ENCODE assay signal across 22 cellular contexts in genomic region chr16:56222482-56222997, GRCh38. TPM values are rescaled to one million over a fixed set of nuclear protein-coding genes. Genes with fewer than 3 reads are reported as not detected.
DNase-seq lines count a peak whose midpoint lies in the region; ATAC-seq and TF ChIP-seq lines count a peak whose summit lies in the region.
"Had no signal": no experiment of that assay in that cellular context is flagged by ENCODE, and none has a peak within 500 bp of the region (broad histone marks: within the 10 kb centered on the region; RNA-seq: fewer than 3 reads in every experiment).

No MANE protein-coding gene starts in this region.

- H3K27ac Mint-ChIP-seq in activated T-helper 17 cell treated with anti-CD3 and anti-CD28 coated beads, Interleukin-2, amount 50 U/mL, for 72 hours, result no peak overlapping the region

- TF ChIP-seq CTCF in dorsolateral prefrontal cortex (IDR thresholded peaks at IDR 0.05 in 54 of 56, conservative IDR thresholded peaks at IDR 0.05 in 2 of 56; ENCODE audit: low read depth in 1 of 56, partially characterized antibody in 56 of 56), result no peak

- no peak for ATAC-seq in HG03520 (IDR thresholded peaks at IDR 0.05; ENCODE audit: unreplicated experiment)
- no peak for ATAC-seq in activated T-helper 17 cell treated with anti-CD3 and anti-CD28 coated beads, Interleukin-2, amount 50 U/mL, for 72 hours (replicated peaks)
- ATAC-seq: PC-3, SK-N-SH treated with all-trans-retinoic acid at 6 μM for 48 hours had no signal

- H3K4me3 ChIP-seq in dorsolateral prefrontal cortex, result peak overlapping the region in 4 of 59 donors; percentile 1 to 7 (median 4)
- H3K4me3 ChIP-seq: MG63 had no signal

- DNase-seq in G401 (ENCODE audit: low spot score) (peak; percentile 50), SK-N-DZ (ENCODE audit: low spot score) (peak; percentile 35), dorsolateral prefrontal cortex (peak in 2 of 10 donors; percentile 39 to 50), substantia nigra (lab: John Stamatoyannopoulos, UW) (peak in 1 of 49 donors; percentile 27), DMS114 treated with DMSO at 0.1 percent for 48 hours (lab: John Stamatoyannopoulos, UW; ENCODE audit: unreplicated experiment) (no peak)
- DNase-seq: HCEC 1CT; IMR-90; KG1; MG63; NCI-H1417; NCI-H1694; NCI-H2029 treated with DMSO at 0.1 percent for 48 hours; NCI-H2171; NCI-H226; NCI-H510A; NCI-H748 treated with DMSO at 0.1 percent for 48 hours; NK-92 treated with Interleukin-12 subunit alpha and Interleukin-12 subunit beta, amount 100 ng/mL, for 24 hours; PC-3 had no signal

- in situ Hi-C loops in G401 (cut with HindIII; ENCODE audit: low sequenced_read_pairs), result no loop called here

- peaks cover 26% of the 10 kb centered on the region for H3K4me1 Mint-ChIP-seq in activated T-helper 17 cell treated with anti-CD3 and anti-CD28 coated beads, Interleukin-2, amount 50 U/mL, for 72 hours

- intact Hi-C loops in dorsolateral prefrontal cortex (cut with DNase I), result no loop called here

- H3K9me3 Mint-ChIP-seq in activated T-helper 17 cell treated with anti-CD3 and anti-CD28 coated beads, Interleukin-2, amount 50 U/mL, for 72 hours, result no peaks in the 10 kb centered on the region

- H3K27ac ChIP-seq in dorsolateral prefrontal cortex (peak overlapping the region in 54 of 59 donors; percentile 5 to 99 (median 68)), substantia nigra (ENCODE audit: low read depth, low read length, poor library complexity, severe bottlenecking) (peak overlapping the region; percentile 62)

- H3K27me3 Mint-ChIP-seq in activated T-helper 17 cell treated with anti-CD3 and anti-CD28 coated beads, Interleukin-2, amount 50 U/mL, for 72 hours, result no peaks in the 10 kb centered on the region

- H3K27me3 ChIP-seq in dorsolateral prefrontal cortex, result no peaks in the 10 kb centered on the region

- H3K36me3 Mint-ChIP-seq in activated T-helper 17 cell treated with anti-CD3 and anti-CD28 coated beads, Interleukin-2, amount 50 U/mL, for 72 hours (ENCODE audit: low read depth), result no peaks in the 10 kb centered on the region

- no peak overlapping the region for H3K4me3 Mint-ChIP-seq in activated T-helper 17 cell treated with anti-CD3 and anti-CD28 coated beads, Interleukin-2, amount 50 U/mL, for 72 hours

RNA-seq across cellular contexts. Expression of gene GNAO1, which starts 31.3 kb away (rescaled TPM):
- not detected in 2 replicates for total RNA-seq in G401 (2014; rRNA removed; shearing (Covaris generic))
- 12.0 and 12.6 TPM in 2 replicates for polyA plus RNA-seq in SK-N-DZ (2014; cell fraction: cytosol; rRNA removed)
- polyA plus RNA-seq in SK-N-DZ (2014; cell fraction: nucleus; rRNA removed), result 8.0 and 22.4 TPM in 2 replicates
- total RNA-seq in dorsolateral prefrontal cortex, result 100 to 1,000 TPM; 319 to 543 (median 428) TPM
- under 1 TPM; 0.41 to 0.74 TPM for total RNA-seq in activated T-helper 17 cell treated with anti-CD3 and anti-CD28 coated beads, Interleukin-2, amount 50 U/mL, for 72 hours
- total RNA-seq: A172, PC-3 had no signal

Comparison
In these comparisons a context has a peak if more than half of its experiments do, and no peak if none do; other contexts are left out.
1. RNA of gene GNAO1, which starts 31.3 kb away (total RNA-seq): 319 to 543 TPM in dorsolateral prefrontal cortex; 0.41 to 0.74 TPM in activated T-helper 17 cell treated with anti-CD3 and anti-CD28 coated beads, Interleukin-2, amount 50 U/mL, for 72 hours and not detected in G401; every median in the first group is over 100 times any median in the second.